10 cellular contexts compared by ENCODE assay signal in the genomic region with DNA sequence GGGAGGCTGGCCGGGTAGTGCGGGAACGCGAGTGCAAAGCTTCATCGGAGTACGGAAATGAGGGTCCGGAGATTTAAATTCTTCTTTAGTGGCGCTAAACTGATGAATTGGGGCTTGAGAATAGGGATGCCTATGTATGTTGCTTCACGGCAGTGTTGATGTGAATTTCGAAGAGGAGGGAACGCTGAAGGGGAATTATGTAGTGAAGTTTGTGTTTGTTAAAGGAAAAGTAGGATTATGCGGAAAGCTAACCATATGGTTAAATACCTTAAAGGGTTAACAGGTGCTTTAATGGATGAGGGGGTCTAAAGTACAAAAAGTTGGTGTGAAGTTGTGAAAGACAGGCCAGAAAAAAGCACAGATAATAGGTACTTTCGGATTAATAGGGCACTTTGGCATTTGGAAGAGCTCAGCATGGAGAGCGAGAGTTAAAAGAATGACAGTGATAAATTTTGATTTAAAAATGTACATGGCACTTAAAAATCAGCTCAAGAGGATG. TPM values are rescaled to one million over a fixed set of nuclear protein-coding genes. Genes with fewer than 3 reads are reported as not detected.
DNase-seq lines count a peak whose midpoint lies in the region; ATAC-seq, FAIRE-seq and TF ChIP-seq lines count a peak whose summit lies in the region.
"Had no signal": no experiment of that assay in that cellular context is flagged by ENCODE, and none has a peak within 500 bp of the region (broad histone marks: within the 10 kb centered on the region; RNA-seq: fewer than 3 reads in every experiment).

No MANE protein-coding gene starts in this region.

- H3K4me3 ChIP-seq in GM12878 = peak overlapping the region; percentile 100
- peak overlapping the region; percentile 76 for H3K4me3 ChIP-seq in lower leg skin (ENCODE audit: low read depth, poor library complexity, severe bottlenecking)
- H3K4me3 ChIP-seq in uterus = peak overlapping the region; percentile 70 to 76

- peak overlapping the region; percentile 47 for H3K4me2 ChIP-seq in GM12878 (ENCODE audit: control insufficient read depth, insufficient read depth)

- no peaks in the 10 kb centered on the region for H3K27me3 ChIP-seq in GM12878 (replicated peaks in 1 of 2; ENCODE audit: control insufficient read depth in 2 of 2, insufficient read depth in 2 of 2, low read length in 1 of 2)
- H3K27me3 ChIP-seq in uterus = no peaks in the 10 kb centered on the region

- TF ChIP-seq CTCF in GM12878 (IDR thresholded peaks at IDR 0.05 in 2 of 3, conservative IDR thresholded peaks at IDR 0.05 in 1 of 3; ENCODE audit: control insufficient read depth in 2 of 3, extremely low read depth in 1 of 3, insufficient read depth in 1 of 3, low read depth in 3 of 3, low read length in 3 of 3) (no peak), lower leg skin (IDR thresholded peaks at IDR 0.05) (no peak), uterus (IDR thresholded peaks at IDR 0.05) (no peak)

- SMC1A ChIA-PET in GM12878 (lab: Charles Lee; ENCODE audit: uncharacterized antibody, unreplicated experiment) = interaction anchor here (0.6 to 6.9 kb wide), 20 partner anchors 12 to 178 kb away, joined by 3 to 71 read pairs (median 6); no protein-coding TSS in a partner anchor

- intact Hi-C loops in Right ventricle myocardium inferior (cut with DNase I) = no loop called here
- intact Hi-C loops in cardiac septum (cut with DNase I) = loop anchor here (10.0 kb wide), 2 partner anchors 211 to 521 kb away; a partner anchor contains a TSS
- intact Hi-C loops in GM12878 (cut with micrococcal nuclease; ENCODE audit: unreplicated experiment) = loop anchor here (2.0 to 10.0 kb wide), 2 partner anchors 141 to 419 kb away; no protein-coding TSS in a partner anchor
- intact Hi-C loops in lower leg skin (cut with DNase I; ENCODE audit: low total_unique reads) = no loop called here
- intact Hi-C loops in uterus (cut with DNase I; ENCODE audit: low total_unique reads) = loop anchor here (10.0 kb wide), 1 partner anchor 201 kb away; no protein-coding TSS in a partner anchor

- TF ChIP-seq RAD21 in GM12878 (IDR thresholded peaks at IDR 0.05; ENCODE audit: insufficient read depth, low read depth, low read length) = no peak

- CTCF ChIA-PET in GM12878 (lab: Yijun Ruan, JAX) = interaction anchor here (0.7 to 4.5 kb wide), 16 partner anchors 12 to 212 kb away, joined by 3 to 35 read pairs (median 4); a partner anchor contains a TSS

- H2AFZ ChIP-seq in GM12878 (ENCODE audit: control insufficient read depth, low read depth, low read length) = peak overlapping the region; percentile 31

- WGBS in GM12878 (ENCODE audit: insufficient coverage, insufficient replicate concordance, low lambda C conversion rate, missing lambda C conversion rate) = 2% methylated on average over 14 of the region's 14 CpGs
- WGBS in lower leg skin, 2 donors = 3 to 5% methylated on average over 14 of the region's 14 CpGs

- H3K36me3 ChIP-seq in GM12878 (ENCODE audit: control insufficient read depth in 2 of 2, insufficient read depth in 2 of 2, low read length in 1 of 2) = no peaks in the 10 kb centered on the region; a peak in 1 of 4 replicates
- no peaks in the 10 kb centered on the region for H3K36me3 ChIP-seq in uterus

- peaks cover 95% of the 10 kb centered on the region for H3K79me2 ChIP-seq in GM12878 (ENCODE audit: control insufficient read depth, insufficient read depth, low read length)

- peak; percentile 70 for DNase-seq in Right ventricle myocardium inferior (ENCODE audit: missing footprints)
- DNase-seq in cardiac septum (ENCODE audit: low spot score) = no peak
- DNase-seq in GM12878 (ENCODE audit: low read depth, low spot score) = no peak
- DNase-seq in lower leg skin (ENCODE audit: low spot score in 2 of 2) = no peak
- no peak for DNase-seq in uterus
- DNase-seq in AG08396 (ENCODE audit: low spot score) = no peak
- DNase-seq: GOT3 had no signal

- POLR2A ChIA-PET in GM12878 (lab: Charles Lee) = interaction anchor here (0.7 to 4.7 kb wide), 12 partner anchors 9 to 415 kb away, joined by 3 to 34 read pairs (median 5); no protein-coding TSS in a partner anchor

- FAIRE-seq in GM12878 (lab: Jason Lieb, UNC) = no peak
- FAIRE-seq: RCC 7860 had no signal

- no peak for TF ChIP-seq EP300 in GM12878 (IDR thresholded peaks at IDR 0.05; ENCODE audit: borderline replicate concordance in 1 of 2, control insufficient read depth in 1 of 2, low read depth in 2 of 2, low read length in 2 of 2)

- H3K4me1 ChIP-seq in GM12878 (ENCODE audit: control insufficient read depth, insufficient read depth, low read length) = no peaks in the 10 kb centered on the region
- H3K4me1 ChIP-seq in uterus = peaks cover 0 to 5% of the 10 kb centered on the region in 2 donors

- ATAC-seq in Right ventricle myocardium inferior (no peak), GM12878 (no peak), GM18858 (IDR thresholded peaks at IDR 0.05; ENCODE audit: unreplicated experiment) (no peak), HG02884 (IDR thresholded peaks at IDR 0.05; ENCODE audit: unreplicated experiment) (no peak)

- H4K20me1 ChIP-seq in GM12878 (ENCODE audit: control insufficient read depth, insufficient read depth) = no peaks in the 10 kb centered on the region

- no TSS peak for BruUV-seq in GM12878 (replicated peaks; lab: Mats Ljungman, UMichigan)

- peak overlapping the region; percentile 91 for H3K9ac ChIP-seq in GM12878 (ENCODE audit: control insufficient read depth, insufficient read depth, low read length)

- RAD21 ChIA-PET in GM12878 (lab: Charles Lee; ENCODE audit: unreplicated experiment) = interaction anchor here (0.7 to 3.5 kb wide), 15 partner anchors 9 to 410 kb away, joined by 3 to 45 read pairs (median 3); no protein-coding TSS in a partner anchor

- H3K27ac ChIP-seq in GM12878 (ENCODE audit: control insufficient read depth, insufficient read depth) = peak overlapping the region; percentile 88; the same call in 1 of the 2 replicates
- H3K27ac ChIP-seq in uterus = peak overlapping the region; percentile 84 to 88

- in situ Hi-C loops in GM12878 (cut with MboI) = loop anchor here (10.0 to 25.0 kb wide), 3 partner anchors 139 to 1928 kb away; a partner anchor contains a TSS

- no peak for TF ChIP-seq POLR2A in GM12878 (IDR thresholded peaks at IDR 0.05; ENCODE audit: low read depth, low read length)
- TF ChIP-seq POLR2A in lower leg skin (IDR thresholded peaks at IDR 0.05) = no peak
- TF ChIP-seq POLR2A in uterus (IDR thresholded peaks at IDR 0.05) = no peak

- peaks cover 7% of the 10 kb centered on the region; the same call in 2 of the 3 replicates for H3K9me3 ChIP-seq in GM12878 (replicated peaks; ENCODE audit: control insufficient read depth, insufficient read depth, low read length)
- no peaks in the 10 kb centered on the region for H3K9me3 ChIP-seq in uterus

TF ChIP-seq in GM12878, 131 proteins besides CTCF, POLR2A, EP300 and RAD21 (continues in another document):
- TF ChIP-seq EGR1 (IDR thresholded peaks at IDR 0.05; ENCODE audit: borderline replicate concordance in 1 of 2, low read depth in 2 of 2, low read length in 2 of 2) = no peak

RNA-seq across cellular contexts. Expression of a gene that starts 1.4 kb away (rescaled TPM):
- total RNA-seq in Right ventricle myocardium inferior (10.0 TPM), cardiac septum (12.6 TPM), GM12878 (2014; rRNA removed) (17.1 and 22.0 TPM in 2 replicates), GM12878 (2014; rRNA removed; fragmentation: Illumina TruSeq; extraction: Trizol) (20.1 and 21.8 TPM in 2 replicates), GM12878 (2021) (30.8 and 31.6 TPM in 2 replicates), lower leg skin (10 to 100 TPM in 3 of 4 donors, 1 to 10 TPM in 1; 9.0 to 11.8 (median 10.7) TPM), uterus (10 to 100 TPM in 2 of 4 donors, 1 to 10 TPM in 2; 4.6 to 53.5 (median 15.5) TPM)
- total RNA-seq in GM12878 (2013; cell fraction: nucleolus; rRNA removed) = 31.7 and 32.2 TPM in 2 replicates
- 9.8 TPM for polyA plus RNA-seq in GM12878 (2011; ENCODE audit: low read depth)
- polyA plus RNA-seq in GM12878 (2011; rRNA removed) (20.4 and 32.1 TPM in 2 replicates), GM12878 (2014; fragmentation: Illumina TruSeq; extraction: Trizol) (21.9 and 26.2 TPM in 2 replicates), GM12878 (2014; fragmentation: Nextera tagmentation; extraction: Ambion mirVana) (1 to 10 TPM; 5.4 to 7.3 TPM), GM12878 (2014; rRNA removed) (15.2 TPM in 2 replicates), GM12878 (2016; fragmentation: Nextera tagmentation; extraction: Ambion mirVana) (10 to 100 TPM; 15.2 to 21.4 TPM)
- 6.4 and 7.6 TPM in 2 replicates for polyA plus RNA-seq in GM12878 (2011; cell fraction: cytosol; rRNA removed)
- polyA plus RNA-seq in GM12878 (2011; cell fraction: nucleus; rRNA removed) = 4.0 and 5.7 TPM in 2 replicates
- polyA plus RNA-seq in GM12878 (2012) = 16.8 and 22.7 TPM in 2 replicates
- 16.6 and 21.9 TPM in 2 replicates for polyA minus RNA-seq in GM12878 (2011; rRNA and poly(A)+ RNA removed)
- polyA minus RNA-seq in GM12878 (2011; cell fraction: cytosol; rRNA and poly(A)+ RNA removed) = 10.0 and 15.8 TPM in 2 replicates
- 8.0 and 14.1 TPM in 2 replicates for polyA minus RNA-seq in GM12878 (2011; cell fraction: nucleus; rRNA and poly(A)+ RNA removed)

RNA-seq across cellular contexts. Expression of a gene that starts 1.9 kb away (rescaled TPM):
- total RNA-seq in Right ventricle myocardium inferior (75.7 TPM), cardiac septum (80.7 TPM), GM12878 (2014; rRNA removed) (98.7 and 122 TPM in 2 replicates), GM12878 (2014; rRNA removed; fragmentation: Illumina TruSeq; extraction: Trizol) (109 TPM in 2 replicates), GM12878 (2021) (130 and 131 TPM in 2 replicates), lower leg skin (10 to 100 TPM; 52.2 to 92.4 (median 88.0) TPM), uterus (100 to 1,000 TPM; 155 to 232 (median 209) TPM)
- 44.9 and 51.4 TPM in 2 replicates for total RNA-seq in GM12878 (2013; cell fraction: nucleolus; rRNA removed)
- 98.5 TPM for polyA plus RNA-seq in GM12878 (2011; ENCODE audit: low read depth)
- polyA plus RNA-seq in GM12878 (2011; rRNA removed) (167 and 276 TPM in 2 replicates), GM12878 (2014; fragmentation: Illumina TruSeq; extraction: Trizol) (208 and 273 TPM in 2 replicates), GM12878 (2014; fragmentation: Nextera tagmentation; extraction: Ambion mirVana) (100 to 1,000 TPM; 226 to 254 TPM), GM12878 (2014; rRNA removed) (98.5 and 114 TPM in 2 replicates), GM12878 (2016; fragmentation: Nextera tagmentation; extraction: Ambion mirVana) (100 to 1,000 TPM; 177 to 179 TPM)
- polyA plus RNA-seq in GM12878 (2011; cell fraction: cytosol; rRNA removed) = 54.4 and 58.1 TPM in 2 replicates
- 44.5 and 50.2 TPM in 2 replicates for polyA plus RNA-seq in GM12878 (2011; cell fraction: nucleus; rRNA removed)
- 118 and 136 TPM in 2 replicates for polyA plus RNA-seq in GM12878 (2012)
- 46.8 and 56.5 TPM in 2 replicates for polyA minus RNA-seq in GM12878 (2011; rRNA and poly(A)+ RNA removed)
- polyA minus RNA-seq in GM12878 (2011; cell fraction: cytosol; rRNA and poly(A)+ RNA removed) = 19.8 and 21.8 TPM in 2 replicates
- 14.6 and 23.0 TPM in 2 replicates for polyA minus RNA-seq in GM12878 (2011; cell fraction: nucleus; rRNA and poly(A)+ RNA removed)

Comparison
In these comparisons a context has a peak if more than half of its experiments do, and no peak if none do; other contexts are left out.
1. intact Hi-C loops: an anchor here in cardiac septum (10.0 kb wide), GM12878 (2.0 to 10.0 kb wide) and uterus (10.0 kb wide); none called in Right ventricle myocardium inferior and lower leg skin.